Comparison of ENCODE assay signal across 1 cellular context in the genomic region with DNA sequence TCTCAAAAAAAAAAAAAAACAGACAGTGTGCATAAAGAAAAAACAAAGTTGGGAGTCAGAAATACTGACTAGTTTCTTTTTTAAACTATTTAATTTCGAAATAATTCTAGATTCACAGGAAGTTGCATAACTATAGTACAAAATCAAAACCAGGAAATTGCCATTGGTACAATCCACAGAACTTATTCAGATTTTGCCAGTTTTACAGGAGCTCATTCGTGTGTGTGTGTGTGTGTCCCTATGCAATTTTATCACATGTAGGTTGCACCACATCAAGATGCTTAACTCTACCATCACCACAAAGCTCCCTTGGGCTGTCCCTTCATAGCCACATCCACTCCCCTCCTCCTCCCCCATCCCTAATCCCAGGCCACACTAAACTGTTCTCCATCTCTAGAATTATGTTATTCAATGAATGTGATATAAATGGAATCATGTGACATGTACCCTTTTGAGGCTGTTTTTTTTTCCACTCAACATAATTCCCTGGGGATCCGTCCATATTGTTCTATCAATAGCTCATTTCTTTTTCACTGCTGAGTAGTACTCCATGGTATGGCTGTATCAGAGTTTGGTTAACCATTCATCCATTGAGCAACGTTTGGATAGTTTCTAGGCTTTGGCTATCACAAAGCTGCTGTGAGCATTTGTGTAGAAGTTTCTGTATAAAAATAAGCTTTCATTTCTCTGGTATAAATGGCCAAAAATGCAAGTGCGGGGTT.
TF ChIP-seq lines count a peak whose summit lies in the region.

No MANE protein-coding gene starts in this region.

TF ChIP-seq in K562, 482 proteins besides CTCF, POLR2A, EP300 and RAD21:
- TF ChIP-seq ZNF146 (CRISPR knock-in tag; IDR thresholded peaks at IDR 0.05; ENCODE audit: unreplicated experiment) (peak; percentile 75), RBM25 (IDR thresholded peaks at IDR 0.05; ENCODE audit: low read depth, low read length, severe bottlenecking) (peak; percentile 23)
- TF ChIP-seq, protein P1, sequence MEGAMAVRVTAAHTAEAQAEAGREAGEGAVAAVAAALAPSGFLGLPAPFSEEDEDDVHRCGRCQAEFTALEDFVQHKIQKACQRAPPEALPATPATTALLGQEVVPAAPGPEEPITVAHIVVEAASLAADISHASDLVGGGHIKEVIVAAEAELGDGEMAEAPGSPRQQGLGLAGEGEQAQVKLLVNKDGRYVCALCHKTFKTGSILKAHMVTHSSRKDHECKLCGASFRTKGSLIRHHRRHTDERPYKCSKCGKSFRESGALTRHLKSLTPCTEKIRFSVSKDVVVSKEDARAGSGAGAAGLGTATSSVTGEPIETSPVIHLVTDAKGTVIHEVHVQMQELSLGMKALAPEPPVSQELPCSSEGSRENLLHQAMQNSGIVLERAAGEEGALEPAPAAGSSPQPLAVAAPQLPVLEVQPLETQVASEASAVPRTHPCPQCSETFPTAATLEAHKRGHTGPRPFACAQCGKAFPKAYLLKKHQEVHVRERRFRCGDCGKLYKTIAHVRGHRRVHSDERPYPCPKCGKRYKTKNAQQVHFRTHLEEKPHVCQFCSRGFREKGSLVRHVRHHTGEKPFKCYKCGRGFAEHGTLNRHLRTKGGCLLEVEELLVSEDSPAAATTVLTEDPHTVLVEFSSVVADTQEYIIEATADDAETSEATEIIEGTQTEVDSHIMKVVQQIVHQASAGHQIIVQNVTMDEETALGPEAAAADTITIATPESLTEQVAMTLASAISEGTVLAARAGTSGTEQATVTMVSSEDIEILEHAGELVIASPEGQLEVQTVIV (CRISPR knock-in tag; IDR thresholded peaks at IDR 0.05; ENCODE audit: borderline replicate concordance) = no peak
